In genomic region chr7:157470017-157470322, GRCh38 we compare ENCODE assay signal across 23 cellular contexts.
A peak's percentile ranks its signal among the peaks of the same experiment; 100 is the strongest.
DNase-seq lines count a peak whose midpoint lies in the region; TF ChIP-seq lines count a peak whose summit lies in the region.
"Had no signal": no experiment of that assay in that cellular context is flagged by ENCODE, and none has a peak within 500 bp of the region (broad histone marks: within the 10 kb centered on the region; RNA-seq: fewer than 3 reads in every experiment).

No MANE protein-coding gene starts in this region.

- no peak for TF ChIP-seq POLR2A in sigmoid colon (IDR thresholded peaks at IDR 0.05)

- whole genome bisulfite sequencing in sigmoid colon, 2 donors = 51 to 91% methylated on average over 14 of the region's 14 CpGs

- H3K4me3 ChIP-seq in coronary artery (no peak overlapping the region), sigmoid colon (no peak overlapping the region)
- no peak overlapping the region for H3K4me3 ChIP-seq in CD4-positive, alpha-beta memory T cell (ENCODE audit: low read length in 2 of 2)
- H3K4me3 ChIP-seq: BLaER1, SJSA1 had no signal

- H3K36me3 Mint-ChIP-seq in Calu3 (ENCODE audit: insufficient read depth, unreplicated experiment) = no peaks in the 10 kb centered on the region
- peaks cover 24% of the 10 kb centered on the region for H3K36me3 Mint-ChIP-seq in activated naive CD8-positive, alpha-beta T cell treated with anti-CD3 and anti-CD28 coated beads for 36 hours
- H3K36me3 Mint-ChIP-seq in CD4-positive, alpha-beta memory T cell = peaks cover 6 to 11% of the 10 kb centered on the region in 2 donors

- peak; percentile 17 for DNase-seq in NCI-H748 (lab: John Stamatoyannopoulos, UW; ENCODE audit: unreplicated experiment)
- no peak for DNase-seq in NCI-H748 treated with DMSO at 0.1 percent for 48 hours (lab: John Stamatoyannopoulos, UW)
- DNase-seq in Calu3 = peak; percentile 20
- DNase-seq in coronary artery (ENCODE audit: low spot score) = peak; percentile 59
- peak; percentile 29 for DNase-seq in sigmoid colon
- DNase-seq in activated naive CD8-positive, alpha-beta T cell treated with anti-CD3 and anti-CD28 coated beads for 36 hours = no peak
- DNase-seq in CD4-positive, alpha-beta memory T cell = no peak
- no peak for DNase-seq in caudate nucleus (lab: John Stamatoyannopoulos, UW)
- DNase-seq: ACHN; Caco-2; CD4-positive, alpha-beta T cell; DMS153; GDM1; Karpas-422; MV-4-11; NCI-H1105 treated with DMSO at 0.1 percent for 48 hours; NCI-H2081; NCI-H2171; NCI-H345; NCI-H524 had no signal

- TF ChIP-seq EP300 in sigmoid colon (IDR thresholded peaks at IDR 0.05) = no peak

- peaks cover 0 to 13% (median 5%) of the 10 kb centered on the region in 4 donors for H3K4me1 ChIP-seq in sigmoid colon
- peaks cover 38% of the 10 kb centered on the region for H3K4me1 ChIP-seq in CD4-positive, alpha-beta memory T cell (ENCODE audit: insufficient read depth, low read length)
- H3K4me1 ChIP-seq: Caco-2, SJSA1 had no signal

- no peak overlapping the region for H3K27ac Mint-ChIP-seq in Calu3 (ENCODE audit: unreplicated experiment)
- no peak overlapping the region for H3K27ac Mint-ChIP-seq in activated naive CD8-positive, alpha-beta T cell treated with anti-CD3 and anti-CD28 coated beads for 36 hours
- no peak overlapping the region for H3K27ac Mint-ChIP-seq in CD4-positive, alpha-beta memory T cell

- no peak for TF ChIP-seq CTCF in Calu3 (IDR thresholded peaks at IDR 0.05; ENCODE audit: unreplicated experiment)
- no peak for TF ChIP-seq CTCF in coronary artery (IDR thresholded peaks at IDR 0.05)
- no peak for TF ChIP-seq CTCF in sigmoid colon (IDR thresholded peaks at IDR 0.05)

- CTCF ChIA-PET in Calu3 (lab: Charles Lee) = no interaction called here
- CTCF ChIA-PET in CD4-positive, alpha-beta memory T cell (lab: Charles Lee; ENCODE audit: partially characterized antibody) = no interaction called here

- no peak overlapping the region for H3K4me3 Mint-ChIP-seq in Calu3 (ENCODE audit: low read depth, unreplicated experiment)
- no peak overlapping the region for H3K4me3 Mint-ChIP-seq in activated naive CD8-positive, alpha-beta T cell treated with anti-CD3 and anti-CD28 coated beads for 36 hours
- H3K4me3 Mint-ChIP-seq in CD4-positive, alpha-beta memory T cell = no peak overlapping the region
- H3K4me3 Mint-ChIP-seq: CD4-positive, alpha-beta T cell had no signal

- H3K9me3 ChIP-seq in sigmoid colon = peaks cover 0 to 8% (median 5%) of the 10 kb centered on the region in 4 donors
- H3K9me3 ChIP-seq in CD4-positive, alpha-beta memory T cell (ENCODE audit: control insufficient read depth in 1 of 2, low read length in 2 of 2) = peaks cover 5 to 7% of the 10 kb centered on the region in 2 donors

- no peak overlapping the region for H3K27ac ChIP-seq in coronary artery
- H3K27ac ChIP-seq in sigmoid colon = no peak overlapping the region
- no peak overlapping the region for H3K27ac ChIP-seq in CD4-positive, alpha-beta memory T cell (ENCODE audit: low read depth, low read length)
- no peak overlapping the region for H3K27ac ChIP-seq in caudate nucleus (ENCODE audit: low read depth, low read length)
- H3K27ac ChIP-seq: 22Rv1, BLaER1, SJSA1 had no signal

- peaks cover 3% of the 10 kb centered on the region for H3K9me3 Mint-ChIP-seq in Calu3 (ENCODE audit: low read depth, unreplicated experiment)
- peaks cover 22% of the 10 kb centered on the region for H3K9me3 Mint-ChIP-seq in activated naive CD8-positive, alpha-beta T cell treated with anti-CD3 and anti-CD28 coated beads for 36 hours
- H3K9me3 Mint-ChIP-seq in CD4-positive, alpha-beta memory T cell = peaks cover 0 to 26% (median 22%) of the 10 kb centered on the region in 8 donors

- no peaks in the 10 kb centered on the region for H3K4me1 Mint-ChIP-seq in Calu3 (ENCODE audit: low read depth, unreplicated experiment)
- peaks cover 18% of the 10 kb centered on the region for H3K4me1 Mint-ChIP-seq in activated naive CD8-positive, alpha-beta T cell treated with anti-CD3 and anti-CD28 coated beads for 36 hours
- H3K4me1 Mint-ChIP-seq in CD4-positive, alpha-beta memory T cell = peaks cover 23 to 42% (median 31%) of the 10 kb centered on the region in 4 donors

- H3K27me3 Mint-ChIP-seq in Calu3 (ENCODE audit: unreplicated experiment) = peaks cover 21% of the 10 kb centered on the region
- H3K27me3 Mint-ChIP-seq in activated naive CD8-positive, alpha-beta T cell treated with anti-CD3 and anti-CD28 coated beads for 36 hours = no peaks in the 10 kb centered on the region
- H3K27me3 Mint-ChIP-seq in CD4-positive, alpha-beta memory T cell = no peaks in the 10 kb centered on the region
- H3K27me3 Mint-ChIP-seq: CD4-positive, alpha-beta T cell had no signal

- H3K36me3 ChIP-seq in sigmoid colon = no peaks in the 10 kb centered on the region
- H3K36me3 ChIP-seq in CD4-positive, alpha-beta memory T cell (ENCODE audit: insufficient read depth, low read length) = no peaks in the 10 kb centered on the region
- H3K36me3 ChIP-seq: BLaER1, SJSA1 had no signal

- H3K27me3 ChIP-seq in sigmoid colon = peaks cover 1 to 31% (median 22%) of the 10 kb centered on the region in 3 donors
- no peaks in the 10 kb centered on the region for H3K27me3 ChIP-seq in CD4-positive, alpha-beta memory T cell (ENCODE audit: insufficient read depth, low read length)
- H3K27me3 ChIP-seq: BLaER1 had no signal

- POLR2A ChIA-PET in CD4-positive, alpha-beta memory T cell (lab: Charles Lee; ENCODE audit: partially characterized antibody) = interaction anchor here (1.8 to 3.1 kb wide), 2 partner anchors 10 to 39 kb away, joined by 6 to 15 read pairs; no protein-coding TSS in a partner anchor

- intact Hi-C loops in Calu3 (cut with micrococcal nuclease; ENCODE audit: unreplicated experiment) = no loop called here
- intact Hi-C loops in sigmoid colon (cut with DNase I) = no loop called here
- intact Hi-C loops in CD4-positive, alpha-beta memory T cell (cut with micrococcal nuclease) = loop anchor here (2.0 to 5.0 kb wide), 4 partner anchors 21 to 157 kb away; no protein-coding TSS in a partner anchor

- BruUV-seq in Calu3 (replicated peaks; lab: Mats Ljungman, UMichigan) = no TSS peak

Comparison
In these comparisons a context has a peak if more than half of its experiments do, and no peak if none do; other contexts are left out.
1. DNase-seq: peak in NCI-H748 (single experiment), Calu3 (single experiment), coronary artery (single experiment) and sigmoid colon (single experiment); none in NCI-H748 treated with DMSO at 0.1 percent for 48 hours (single experiment), activated naive CD8-positive, alpha-beta T cell treated with anti-CD3 and anti-CD28 coated beads for 36 hours (single experiment), CD4-positive, alpha-beta memory T cell (0 of 5) and caudate nucleus (0 of 61).